In the genomic region with DNA sequence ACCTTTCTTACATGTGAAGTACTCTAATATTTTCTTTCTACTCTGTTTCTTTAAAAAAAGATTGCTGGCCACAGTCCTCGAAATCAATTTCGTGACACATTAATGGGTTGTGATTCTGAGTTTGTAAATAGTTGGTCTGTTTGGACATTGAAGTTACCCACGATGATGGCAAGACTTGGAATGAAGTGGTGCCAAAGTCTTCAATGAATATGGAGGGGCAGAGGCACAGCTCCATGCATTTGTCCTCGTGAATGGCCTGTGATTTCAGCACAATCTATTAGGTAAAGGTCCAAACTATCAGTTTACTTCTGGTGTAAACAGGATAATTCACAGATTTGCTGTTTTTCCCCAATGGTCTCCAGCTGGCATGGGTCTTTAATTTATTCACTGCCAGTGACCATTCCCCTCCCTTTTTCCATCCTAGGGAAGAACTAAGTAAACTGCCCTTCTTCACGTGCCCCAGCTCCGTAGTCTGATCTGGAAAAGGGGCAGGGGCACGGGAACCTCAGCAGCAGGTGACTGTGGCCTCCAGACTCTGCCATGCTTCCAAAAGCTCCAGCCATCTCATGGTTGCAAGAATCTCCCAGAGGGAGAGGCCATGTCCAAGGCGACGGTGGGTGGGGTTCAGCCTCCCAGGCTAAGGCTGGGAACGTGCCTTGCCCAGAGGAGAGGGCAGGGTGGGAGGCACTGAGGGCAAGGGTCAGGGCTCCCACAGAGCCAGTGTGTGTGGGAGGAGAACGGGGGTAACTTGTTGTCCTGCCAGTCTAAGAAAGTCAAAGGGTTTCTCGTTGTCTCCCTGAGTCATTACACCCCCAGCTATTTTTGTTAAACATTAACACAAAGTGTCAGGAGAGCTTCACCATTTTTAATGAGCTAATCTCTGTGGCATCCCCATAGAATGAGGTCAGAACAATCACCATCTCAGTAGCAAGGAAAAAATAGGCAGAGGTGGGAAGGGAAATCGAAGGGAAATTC, we compare ENCODE assay signal across 13 cellular contexts. TPM values are rescaled to one million over a fixed set of nuclear protein-coding genes. Genes with fewer than 3 reads are reported as not detected.
DNase-seq lines count a peak whose midpoint lies in the region; ATAC-seq, FAIRE-seq and TF ChIP-seq lines count a peak whose summit lies in the region.
"Had no signal": no experiment of that assay in that cellular context is flagged by ENCODE, and none has a peak within 500 bp of the region (broad histone marks: within the 10 kb centered on the region; RNA-seq: fewer than 3 reads in every experiment).

No MANE protein-coding gene starts in this region.

- H3K27ac ChIP-seq in breast epithelium (peak overlapping the region; percentile 7 to 62), lung (ENCODE audit: low read depth in 1 of 2, low read length in 1 of 2) (peak overlapping the region in 1 of 2 donors; percentile 5), upper lobe of right lung (no peak overlapping the region)

- H3K36me3 ChIP-seq in breast epithelium, result no peaks in the 10 kb centered on the region
- no peaks in the 10 kb centered on the region for H3K36me3 ChIP-seq in lung (ENCODE audit: control insufficient read depth in 2 of 2, insufficient read depth in 2 of 2, low read length in 2 of 2)
- H3K36me3 ChIP-seq in upper lobe of right lung, result no peaks in the 10 kb centered on the region

- TF ChIP-seq POLR2A in breast epithelium (IDR thresholded peaks at IDR 0.05), result no peak

- TF ChIP-seq CTCF in breast epithelium (IDR thresholded peaks at IDR 0.05) (no peak), lung (IDR thresholded peaks at IDR 0.05; ENCODE audit: control extremely low read depth, extremely low read depth) (no peak), upper lobe of right lung (IDR thresholded peaks at IDR 0.05) (no peak)

- H3K4me3 ChIP-seq in breast epithelium (no peak overlapping the region), lung (no peak overlapping the region), upper lobe of right lung (no peak overlapping the region)

- H3K27me3 ChIP-seq in breast epithelium (no peaks in the 10 kb centered on the region), lung (ENCODE audit: control insufficient read depth, insufficient read depth) (no peaks in the 10 kb centered on the region), upper lobe of right lung (peaks cover 16% of the 10 kb centered on the region)

- 71 to 88% methylated on average over 13 of the region's 13 CpGs for WGBS in lung, 2 donors

- H3K9me3 ChIP-seq in breast epithelium, result no peaks in the 10 kb centered on the region
- peaks cover 0 to 2% of the 10 kb centered on the region in 2 donors for H3K9me3 ChIP-seq in lung (ENCODE audit: control insufficient read depth in 2 of 2, insufficient read depth in 1 of 2, low read length in 1 of 2)
- H3K9me3 ChIP-seq in upper lobe of right lung, result no peaks in the 10 kb centered on the region

- no peak for FAIRE-seq in HTR-8/SVneo (lab: Jason Lieb, UNC)
- FAIRE-seq: colon had no signal

- intact Hi-C loops in breast epithelium (cut with DNase I; ENCODE audit: low total_unique reads), result no loop called here
- intact Hi-C loops in upper lobe of right lung (cut with DNase I), result no loop called here

- peak; percentile 15 for ATAC-seq in lung (ENCODE audit: insufficient read depth, low FRiP score)
- peak; percentile 27 for ATAC-seq in upper lobe of right lung
- ATAC-seq in HG02884 (IDR thresholded peaks at IDR 0.05; ENCODE audit: unreplicated experiment), result no peak
- ATAC-seq: activated CD8-positive, alpha-beta memory T cell treated with anti-CD3 and anti-CD28 coated beads, Interleukin-2, amount 10 ng/mL, durations not matched to agents 7 days and 5 days had no signal

- H3K4me1 ChIP-seq in breast epithelium, result peaks cover 0 to 10% of the 10 kb centered on the region in 2 donors
- peaks cover 0 to 8% of the 10 kb centered on the region in 2 donors for H3K4me1 ChIP-seq in lung (ENCODE audit: control insufficient read depth in 2 of 2, insufficient read depth in 2 of 2, low read length in 2 of 2)
- H3K4me1 ChIP-seq in upper lobe of right lung, result peaks cover 9% of the 10 kb centered on the region

- DNase-seq in HTR-8/SVneo (ENCODE audit: insufficient read length, low spot score), result peak; percentile 54
- no peak for DNase-seq in breast epithelium (ENCODE audit: low spot score in 2 of 2)
- DNase-seq in lung (ENCODE audit: low spot score), result no peak
- DNase-seq in upper lobe of right lung, result peak; percentile 45
- DNase-seq in NCI-H526 treated with DMSO at 0.1 percent for 48 hours (lab: John Stamatoyannopoulos, UW), result no peak
- DNase-seq in C1 segment of cervical spinal cord (lab: John Stamatoyannopoulos, UW), result no peak
- DNase-seq: activated CD8-positive, alpha-beta memory T cell treated with anti-CD3 and anti-CD28 coated beads, Interleukin-2, amount 10 ng/mL, durations not matched to agents 7 days and 5 days; GF-D8; left cardiac atrium; NCI-H1694; stimulated activated CD4-positive, alpha-beta T cell treated with anti-CD3 and anti-CD28 coated beads, Interleukin-2, amount 100 ng/mL, for 48 hours had no signal

RNA-seq across cellular contexts. Expression of a gene that starts 16.9 kb away (rescaled TPM):
- total RNA-seq in breast epithelium, result 10 to 100 TPM; 18.7 to 22.2 (median 19.2) TPM
- 10 to 100 TPM; 19.1 to 36.9 TPM for total RNA-seq in lung
- polyA plus RNA-seq in lung, result 10 to 100 TPM; 16.9 to 19.8 TPM
- total RNA-seq in upper lobe of right lung, result 35.5 TPM

RNA-seq across cellular contexts. Expression of a gene that starts 36.6 kb away (rescaled TPM):
- total RNA-seq in breast epithelium (10 to 100 TPM; 19.5 to 42.3 (median 34.8) TPM), lung (10 to 100 TPM; 24.6 to 30.7 TPM), upper lobe of right lung (31.2 TPM)
- 1 to 10 TPM; 4.4 to 6.2 TPM for polyA plus RNA-seq in lung

RNA-seq across cellular contexts. Expression of a gene that starts 49.7 kb away (rescaled TPM):
- total RNA-seq in breast epithelium (10 to 100 TPM in 1 of 3 donors, 1 to 10 TPM in 2; 1.6 to 14.7 (median 2.9) TPM), lung (1 to 10 TPM in 1 of 2 donors, under 1 TPM in 1; 0.17 to 2.1 TPM), upper lobe of right lung (1.7 TPM)
- polyA plus RNA-seq in lung, result 1 to 10 TPM; 1.4 to 1.6 TPM

Comparison
In these comparisons a context has a peak if more than half of its experiments do, and no peak if none do; other contexts are left out.
1. DNase-seq: peak in HTR-8/SVneo (single experiment) and upper lobe of right lung (single experiment); none in breast epithelium (0 of 2), lung (single experiment), NCI-H526 treated with DMSO at 0.1 percent for 48 hours (single experiment) and C1 segment of cervical spinal cord (0 of 14).